In genomic region chr12:54287316-54288157, GRCh38 we compare ENCODE assay signal across 11 cellular contexts. TPM values are rescaled to one million over a fixed set of nuclear protein-coding genes. Genes with fewer than 3 reads are reported as not detected.
DNase-seq lines count a peak whose midpoint lies in the region; ATAC-seq, FAIRE-seq and TF ChIP-seq lines count a peak whose summit lies in the region.
"Had no signal": no experiment of that assay in that cellular context is flagged by ENCODE, and none has a peak within 500 bp of the region (broad histone marks: within the 10 kb centered on the region; RNA-seq: fewer than 3 reads in every experiment).

No MANE protein-coding gene starts in this region.

- H3K4me3 ChIP-seq in PC-9 (no peak overlapping the region), SJCRH30 (no peak overlapping the region), coronary artery (no peak overlapping the region)

- BruUV-seq in PC-9 (replicated peaks; lab: Mats Ljungman, UMichigan) = no TSS peak

- no peaks in the 10 kb centered on the region for H3K27me3 ChIP-seq in PC-9 (ENCODE audit: insufficient read depth, low read depth)
- H3K27me3 ChIP-seq in SJCRH30 = peaks cover 4% of the 10 kb centered on the region; the same call in 1 of the 2 replicates

- TF ChIP-seq POLR2A in GM12891 (IDR thresholded peaks at IDR 0.05; ENCODE audit: low read depth, low read length) = peak; percentile 98
- peak; percentile 71 for TF ChIP-seq POLR2A in erythroblast (IDR thresholded peaks at IDR 0.05; ENCODE audit: low read length)

- no peak overlapping the region for H2AFZ ChIP-seq in PC-9

- H3K9me3 ChIP-seq in PC-9 (ENCODE audit: insufficient read depth, low read depth) (no peaks in the 10 kb centered on the region), SJCRH30 (replicated peaks) (no peaks in the 10 kb centered on the region), T-helper 17 cell (ENCODE audit: control insufficient read depth, low read length, poor library complexity, severe bottlenecking) (no peaks in the 10 kb centered on the region)

- POLR2A ChIA-PET in PC-9 (lab: Charles Lee; ENCODE audit: unreplicated experiment) = interaction anchor here (0.7 to 0.8 kb wide), 2 partner anchors 16 to 37 kb away, joined by 5 to 10 read pairs; partner anchors contain the start of gene COPZ1

- peaks cover 11% of the 10 kb centered on the region for H3K36me3 Mint-ChIP-seq in T-helper 17 cell (ENCODE audit: low read depth)

- H3K4me1 ChIP-seq in PC-9 (replicated peaks; ENCODE audit: insufficient read depth) (peaks cover 30% of the 10 kb centered on the region), SJCRH30 (no peaks in the 10 kb centered on the region; the same call in 1 of the 2 replicates)

- H4K20me1 ChIP-seq in PC-9 (ENCODE audit: insufficient read depth) = peaks cover 55% of the 10 kb centered on the region

- H3K9me2 ChIP-seq in PC-9 (ENCODE audit: insufficient read depth) = no peaks in the 10 kb centered on the region

- ATAC-seq in T-helper 17 cell = no peak
- ATAC-seq: left lobe of liver had no signal

- no peaks in the 10 kb centered on the region for H3K27me3 Mint-ChIP-seq in T-helper 17 cell

- no peak for FAIRE-seq in GM12891 (lab: Jason Lieb, UNC)

- intact Hi-C loops in PC-9 (cut with micrococcal nuclease; ENCODE audit: unreplicated experiment) = no loop called here

- peak overlapping the region; percentile 37 for H3K27ac ChIP-seq in 22Rv1
- H3K27ac ChIP-seq in PC-9 = peak overlapping the region; percentile 19
- H3K27ac ChIP-seq in SJCRH30 = no peak overlapping the region
- H3K27ac ChIP-seq in coronary artery = no peak overlapping the region

- no peak overlapping the region for H3K4me2 ChIP-seq in PC-9

- H3K4me3 Mint-ChIP-seq in T-helper 17 cell = no peak overlapping the region

- DNase-seq in GM12891 (ENCODE audit: insufficient read length, low spot score) (no peak), PC-9 (no peak), erythroblast (lab: John Stamatoyannopoulos, UW) (peak in 1 of 2 experiments; percentile 57), SJCRH30 (no peak), NCI-H2107 treated with DMSO at 0.1 percent for 48 hours (lab: John Stamatoyannopoulos, UW; ENCODE audit: unreplicated experiment) (no peak), T-helper 17 cell (no peak), coronary artery (ENCODE audit: low spot score) (no peak)
- DNase-seq: amniotic stem cell, NCI-H510A treated with DMSO at 0.1 percent for 48 hours had no signal

- peaks cover 36% of the 10 kb centered on the region for H3K4me1 Mint-ChIP-seq in T-helper 17 cell

- H3K36me3 ChIP-seq in PC-9 (ENCODE audit: low read depth) (peaks cover 47% of the 10 kb centered on the region), SJCRH30 (peaks cover 49% of the 10 kb centered on the region)

- H3K79me2 ChIP-seq in PC-9 (ENCODE audit: low read depth) = peaks cover 28% of the 10 kb centered on the region

- no peak for TF ChIP-seq CTCF in 22Rv1 (IDR thresholded peaks at IDR 0.05)
- no peak for TF ChIP-seq CTCF in PC-9 (conservative IDR thresholded peaks at IDR 0.05)
- no peak for TF ChIP-seq CTCF in coronary artery (IDR thresholded peaks at IDR 0.05)

- CTCF ChIA-PET in PC-9 (lab: Charles Lee) = interaction anchor here (1.5 kb wide), 1 partner anchor 37 kb away, joined by 5 read pairs; no protein-coding TSS in a partner anchor

- H3F3A ChIP-seq in PC-9 (ENCODE audit: insufficient read depth, low read depth) = peaks cover 78% of the 10 kb centered on the region

- no peak overlapping the region for H3K27ac Mint-ChIP-seq in T-helper 17 cell

TF ChIP-seq in GM12891, 5 proteins besides CTCF, POLR2A, EP300 and RAD21:
- TF ChIP-seq POLR2AphosphoS5 (IDR thresholded peaks at IDR 0.05; ENCODE audit: low read depth, low read length) (peak; percentile 98), POU2F2 (IDR thresholded peaks at IDR 0.05; ENCODE audit: low read depth, low read length) (no peak), SPI1 (IDR thresholded peaks at IDR 0.05; ENCODE audit: low read depth, low read length) (no peak)

RNA-seq across cellular contexts. Expression of gene HNRNPA1, which starts 7.0 kb away (rescaled TPM):
- polyA plus RNA-seq in GM12891 (2012; ENCODE audit: low read depth, missing spikeins) = 1,959 TPM
- total RNA-seq in PC-9 (2021) (1,116 and 1,137 TPM in 2 replicates), T-helper 17 cell (1,000 to 10,000 TPM; 1,531 to 1,582 TPM)
- 1,766 and 1,801 TPM in 2 replicates for total RNA-seq in SJCRH30 (2014; rRNA removed; shearing (Covaris generic))

RNA-seq across cellular contexts. Expression of gene CBX5, which starts 7.6 kb away (rescaled TPM):
- 19.7 TPM for polyA plus RNA-seq in GM12891 (2012; ENCODE audit: low read depth, missing spikeins)
- 108 and 154 TPM in 2 replicates for total RNA-seq in PC-9 (2021)
- total RNA-seq in SJCRH30 (2014; rRNA removed; shearing (Covaris generic)) = 140 and 158 TPM in 2 replicates
- total RNA-seq in T-helper 17 cell = 10 to 100 TPM; 31.1 to 34.9 TPM

RNA-seq across cellular contexts. Expression of gene NFE2, which starts 13.3 kb away (rescaled TPM):
- polyA plus RNA-seq in GM12891 (2012; ENCODE audit: low read depth, missing spikeins) = not detected
- total RNA-seq in PC-9 (2021) = 1.5 and 1.7 TPM in 2 replicates
- not detected in 2 replicates for total RNA-seq in SJCRH30 (2014; rRNA removed; shearing (Covaris generic))
- total RNA-seq in T-helper 17 cell = 10 to 100 TPM in 1 of 2 donors, 1 to 10 TPM in 1; 2.5 to 26.4 TPM

RNA-seq across cellular contexts. Expression of gene COPZ1, which starts 37.4 kb away (rescaled TPM):
- 175 TPM for polyA plus RNA-seq in GM12891 (2012; ENCODE audit: low read depth, missing spikeins)
- 232 and 265 TPM in 2 replicates for total RNA-seq in PC-9 (2021)
- 113 and 117 TPM in 2 replicates for total RNA-seq in SJCRH30 (2014; rRNA removed; shearing (Covaris generic))
- total RNA-seq in T-helper 17 cell = 10 to 100 TPM; 58.6 to 63.3 TPM

Comparison
In these comparisons a context has a peak if more than half of its experiments do, and no peak if none do; other contexts are left out.
1. H3K27ac ChIP-seq: peak in 22Rv1 (single experiment) and PC-9 (single experiment); none in SJCRH30 (single experiment) and coronary artery (0 of 2).